Comparison of ENCODE assay signal across 19 cellular contexts in the genomic region with DNA sequence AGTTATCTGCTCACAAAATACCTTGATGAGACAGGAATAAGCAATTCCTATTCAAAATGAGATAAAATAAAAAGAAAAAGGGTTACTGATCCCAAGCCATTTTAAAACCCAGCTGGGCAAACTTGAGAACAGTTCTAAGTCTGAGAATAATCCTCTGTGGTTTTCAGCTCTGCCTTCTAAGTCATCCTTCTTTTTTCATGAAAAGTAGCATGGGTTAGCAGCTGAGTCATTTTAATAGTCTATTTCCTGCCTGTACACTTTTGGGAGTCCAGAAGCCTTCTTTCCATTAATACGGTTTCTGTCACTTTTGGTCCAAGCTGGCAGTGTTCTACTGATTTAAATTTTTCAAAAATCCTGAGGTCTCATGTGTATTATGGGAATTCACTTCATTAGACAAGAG.
DNase-seq lines count a peak whose midpoint lies in the region; ATAC-seq and TF ChIP-seq lines count a peak whose summit lies in the region.
"Had no signal": no experiment of that assay in that cellular context is flagged by ENCODE, and none has a peak within 500 bp of the region (broad histone marks: within the 10 kb centered on the region; RNA-seq: fewer than 3 reads in every experiment).

No MANE protein-coding gene starts in this region.

- DNase-seq in AG04449 (ENCODE audit: low read depth, low spot score) (peak; percentile 16), HPDE6-E6E7 (ENCODE audit: extremely low spot score) (peak; percentile 4), amniotic epithelial cell (ENCODE audit: low read depth) (peak; percentile 76), glomerular visceral epithelial cell (ENCODE audit: extremely low spot score) (peak; percentile 42), posterior vena cava (ENCODE audit: low spot score) (no peak), hippocampal formation (lab: John Stamatoyannopoulos, UW) (no peak), DMS53 treated with DMSO at 0.1 percent for 48 hours (lab: John Stamatoyannopoulos, UW; ENCODE audit: unreplicated experiment) (no peak)
- DNase-seq: activated CD4-positive, alpha-beta T cell treated with anti-CD3 and anti-CD28 coated beads, Interleukin-2, amount 50 U/mL, for 1 hour; activated naive CD8-positive, alpha-beta T cell treated with anti-CD3 and anti-CD28 coated beads, Interleukin-2, amount 50 U/mL, for 24 hours; activated T-cell treated with anti-CD3 and anti-CD28 coated beads, Interleukin-2, amount 50 U/mL, for 4 hours; left ventricle myocardium inferior; NCI-H187 treated with DMSO at 0.1 percent for 48 hours; NCI-H748 treated with DMSO at 0.1 percent for 48 hours; retina; stimulated activated CD4-positive, alpha-beta T cell treated with anti-CD3 and anti-CD28 coated beads, Interleukin-2, amount 100 ng/mL, for 48 hours; T1000 had no signal

- H3K4me3 ChIP-seq in AG04449 (ENCODE audit: low read depth, low read length) = no peak overlapping the region
- H3K4me3 ChIP-seq: coronary artery, left ventricle myocardium inferior had no signal

- intact Hi-C loops in posterior vena cava (cut with DNase I) = no loop called here

- TF ChIP-seq CTCF in AG04449 (IDR thresholded peaks at IDR 0.05; ENCODE audit: insufficient read depth, low read length, missing control alignments) = no peak

- CTCF ChIA-PET in AG04449 (lab: Yijun Ruan, JAX) = no interaction called here

- POLR2A ChIA-PET in AG04449 (lab: Yijun Ruan, JAX) = no interaction called here

- ATAC-seq in GM21528 (IDR thresholded peaks at IDR 0.05; ENCODE audit: low FRiP score, unreplicated experiment) = no peak
- ATAC-seq: activated naive CD8-positive, alpha-beta T cell treated with anti-CD3 and anti-CD28 coated beads, Interleukin-2, amount 50 U/mL, for 24 hours; activated T-cell treated with anti-CD3 and anti-CD28 coated beads, Interleukin-2, amount 50 U/mL, for 4 hours; natural killer cell treated with Interleukin-12 subunit alpha and Interleukin-12 subunit beta and Interleukin-15 and Interleukin-18, amount 100 ng/mL, for 72 hours had no signal

Comparison
In these comparisons a context has a peak if more than half of its experiments do, and no peak if none do; other contexts are left out.
1. DNase-seq: peak in AG04449 (single experiment), HPDE6-E6E7 (single experiment), amniotic epithelial cell (single experiment) and glomerular visceral epithelial cell (single experiment); none in posterior vena cava (single experiment), hippocampal formation (0 of 2) and DMS53 treated with DMSO at 0.1 percent for 48 hours (single experiment).